In genomic region chr6:157217198-157217893, GRCh38 we compare ENCODE assay signal across 21 cellular contexts.
"Had no signal": no experiment of that assay in that cellular context is flagged by ENCODE, and none has a peak within 500 bp of the region (broad histone marks: within the 10 kb centered on the region; RNA-seq: fewer than 3 reads in every experiment).

No MANE protein-coding gene starts in this region.

- H3K9me3 Mint-ChIP-seq: activated CD4-positive, alpha-beta T cell treated with anti-CD3 and anti-CD28 coated beads, Interleukin-2, amount 10 ng/mL, durations not matched to agents 24 days and 14 days; activated CD8-positive, alpha-beta T cell treated with anti-CD3 and anti-CD28 coated beads for 36 hours; activated naive CD4-positive, alpha-beta T cell treated with anti-CD3 and anti-CD28 coated beads, Interleukin-2, amount 50 U/mL, for 72 hours; mesothelial cell of epicardium; naive B cell; stimulated activated naive B cell treated with anti-CD40 and anti-IgM and Interleukin-4, amounts not matched to agents 10 μg/mL and 1 μg/mL and 100 μg/mL, for 72 hours had no signal

- DNase-seq: activated CD4-positive, alpha-beta T cell treated with anti-CD3 and anti-CD28 coated beads, Interleukin-2, amount 10 ng/mL, durations not matched to agents 24 days and 14 days; activated CD4-positive, CD25-positive, alpha-beta regulatory T cell treated with anti-CD3 and anti-CD28 coated beads, Interleukin-2, amount 50 U/mL, for 72 hours; activated CD8-positive, alpha-beta T cell treated with anti-CD3 and anti-CD28 coated beads for 36 hours; activated gamma-delta T cell treated with Interleukin-2 at 50 U/mL for 16 hours; effector CD8-positive, alpha-beta T cell; esophagus squamous epithelium; foreskin melanocyte; left cardiac atrium; naive B cell; right cardiac atrium; stimulated activated CD4-positive, alpha-beta T cell treated with anti-CD3 and anti-CD28 coated beads, Interleukin-4, amount 100 ng/mL, for 24 hours; stimulated activated naive B cell treated with anti-CD40 and anti-IgM and Interleukin-4, amounts not matched to agents 10 μg/mL and 1 μg/mL and 100 μg/mL, for 72 hours; stomach; thyroid gland had no signal

- FAIRE-seq: bronchial epithelial cell, endometrium had no signal

- H3K36me3 ChIP-seq: colonic mucosa, esophagus squamous epithelium, stomach, thyroid gland had no signal

- H3K27me3 Mint-ChIP-seq: activated CD4-positive, alpha-beta T cell treated with anti-CD3 and anti-CD28 coated beads, Interleukin-2, amount 10 ng/mL, durations not matched to agents 24 days and 14 days; activated CD8-positive, alpha-beta T cell treated with anti-CD3 and anti-CD28 coated beads for 36 hours had no signal

- H3K4me3 ChIP-seq: colonic mucosa, esophagus squamous epithelium, skin epidermis, stomach, thyroid gland had no signal

- H3K9me3 ChIP-seq: colonic mucosa, esophagus squamous epithelium, stomach, thyroid gland had no signal

- H3K27me3 ChIP-seq: colonic mucosa, esophagus squamous epithelium, stomach, thyroid gland had no signal

- H3K36me3 Mint-ChIP-seq: mesothelial cell of epicardium, naive B cell had no signal

- H3K4me1 ChIP-seq: colonic mucosa had no signal

- H3K27ac Mint-ChIP-seq: activated CD4-positive, alpha-beta T cell treated with anti-CD3 and anti-CD28 coated beads, Interleukin-2, amount 10 ng/mL, durations not matched to agents 24 days and 14 days; activated CD8-positive, alpha-beta T cell treated with anti-CD3 and anti-CD28 coated beads for 36 hours; mesothelial cell of epicardium had no signal

- H3K4me3 Mint-ChIP-seq: activated CD4-positive, alpha-beta T cell treated with anti-CD3 and anti-CD28 coated beads, Interleukin-2, amount 10 ng/mL, durations not matched to agents 24 days and 14 days; activated CD8-positive, alpha-beta T cell treated with anti-CD3 and anti-CD28 coated beads for 36 hours; mesothelial cell of epicardium; stimulated activated naive B cell treated with anti-CD40 and anti-IgM and Interleukin-4, amounts not matched to agents 10 μg/mL and 1 μg/mL and 100 μg/mL, for 72 hours had no signal

- ATAC-seq: activated CD8-positive, alpha-beta T cell treated with anti-CD3 and anti-CD28 coated beads for 36 hours; left cardiac atrium; right cardiac atrium; stimulated activated naive B cell treated with anti-CD40 and anti-IgM and Interleukin-4, amounts not matched to agents 10 μg/mL and 1 μg/mL and 100 μg/mL, for 72 hours had no signal

- H3K27ac ChIP-seq: colonic mucosa, epithelial cell of prostate, esophagus squamous epithelium, skin epidermis, stomach, thyroid gland had no signal
